ENCODE assay signal across 1 cellular context in genomic region chr1:155226910-155227260, GRCh38.
TF ChIP-seq lines count a peak whose summit lies in the region.

No MANE protein-coding gene starts in this region.

TF ChIP-seq in K562, 482 proteins besides CTCF, POLR2A, EP300 and RAD21 (continued from another document and continues in another):
- TF ChIP-seq ZNF592 (IDR thresholded peaks at IDR 0.05) (peak; percentile 56; the same call in 1 of the 2 replicates), SMARCE1 (IDR thresholded peaks at IDR 0.05) (no peak; the same call in 1 of the 2 replicates), ZNF76 (CRISPR knock-in tag; IDR thresholded peaks at IDR 0.05; ENCODE audit: borderline replicate concordance) (no peak), PBX2 (CRISPR knock-in tag; IDR thresholded peaks at IDR 0.05; ENCODE audit: low read depth) (no peak), PBX2 (tag; conservative IDR thresholded peaks at IDR 0.05; ENCODE audit: low read depth) (0 out of 2 replicates have a peak, but pooled peaks have one; percentile 38), POLR3A (IDR thresholded peaks at IDR 0.05; ENCODE audit: borderline replicate concordance, extremely low read depth, insufficient read depth, insufficient read length) (no peak), LARP7 (IDR thresholded peaks at IDR 0.05) (no peak), PHB (CRISPR knock-in tag; IDR thresholded peaks at IDR 0.05) (no peak), TAF9B (IDR thresholded peaks at IDR 0.05; ENCODE audit: partially characterized antibody) (peak; percentile 26), ATF1 (CRISPR knock-in tag; IDR thresholded peaks at IDR 0.05) (no peak), ATF1 (tag; IDR thresholded peaks at IDR 0.05) (0 out of 2 replicates have a peak, but pooled peaks have one; percentile 27), RNF2 (IDR thresholded peaks at IDR 0.05) (no peak), GATAD2B (IDR thresholded peaks at IDR 0.05; ENCODE audit: borderline replicate concordance) (no peak), CXXC5 (CRISPR knock-in tag; IDR thresholded peaks at IDR 0.05) (peak; percentile 73), DIDO1 (tag; IDR thresholded peaks at IDR 0.05; ENCODE audit: low read depth) (no peak), NFATC3 (IDR thresholded peaks at IDR 0.05) (no peak), NR2F6 (CRISPR knock-in tag; IDR thresholded peaks at IDR 0.05) (0 out of 2 replicates have a peak, but pooled peaks have one; percentile 8), ZBTB40 (IDR thresholded peaks at IDR 0.05) (peak; percentile 64), ZBTB40 (CRISPR knock-in tag; IDR thresholded peaks at IDR 0.05) (no peak), AFF4 (CRISPR knock-in tag; IDR thresholded peaks at IDR 0.05) (0 out of 2 replicates have a peak, but pooled peaks have one; percentile 22), ZC3H8 (IDR thresholded peaks at IDR 0.05) (no peak), MAZ (CRISPR knock-in tag; conservative IDR thresholded peaks at IDR 0.05 in 1 of 2, IDR thresholded peaks at IDR 0.05 in 1 of 2) (peak in 1 of 2 experiments; percentile 36; a peak in 1 of 4 replicates), ZNF274 (IDR thresholded peaks at IDR 0.05; ENCODE audit: borderline replicate concordance, low read depth, low read length) (no peak), ZNF561 (CRISPR knock-in tag; conservative IDR thresholded peaks at IDR 0.05) (no peak), SIN3A (IDR thresholded peaks at IDR 0.05; ENCODE audit: borderline replicate concordance in 2 of 2, control insufficient read depth in 1 of 2, low read depth in 2 of 2, low read length in 2 of 2) (no peak; a peak in 1 of 4 replicates), FOSL1 (tag; conservative IDR thresholded peaks at IDR 0.05) (0 out of 2 replicates have a peak, but pooled peaks have one; percentile 48), C11orf30 (IDR thresholded peaks at IDR 0.05; ENCODE audit: low read depth) (0 out of 2 replicates have a peak, but pooled peaks have one; percentile 4), MCM2 (IDR thresholded peaks at IDR 0.05; ENCODE audit: low read depth) (no peak), HDAC3 (IDR thresholded peaks at IDR 0.05; ENCODE audit: borderline replicate concordance, partially characterized antibody) (peak; percentile 10), TEAD4 (IDR thresholded peaks at IDR 0.05; ENCODE audit: low read length) (no peak), TEAD4 (CRISPR knock-in tag; IDR thresholded peaks at IDR 0.05; ENCODE audit: borderline replicate concordance) (no peak), NFIC (IDR thresholded peaks at IDR 0.05) (0 out of 2 replicates have a peak, but pooled peaks have one; percentile 21), ARID4B (CRISPR knock-in tag; IDR thresholded peaks at IDR 0.05) (0 out of 2 replicates have a peak, but pooled peaks have one; percentile 42), DMBX1 (CRISPR knock-in tag; IDR thresholded peaks at IDR 0.05; ENCODE audit: borderline replicate concordance) (peak; percentile 51; the same call in 1 of the 2 replicates), PTRF (tag; IDR thresholded peaks at IDR 0.05) (no peak)
